In genomic region chr13:32446778-32447465, GRCh38 we compare ENCODE assay signal across 31 cellular contexts. TPM values are rescaled to one million over a fixed set of nuclear protein-coding genes. Genes with fewer than 3 reads are reported as not detected.
DNase-seq lines count a peak whose midpoint lies in the region; ATAC-seq and TF ChIP-seq lines count a peak whose summit lies in the region.
"Had no signal": no experiment of that assay in that cellular context is flagged by ENCODE, and none has a peak within 500 bp of the region (broad histone marks: within the 10 kb centered on the region; RNA-seq: fewer than 3 reads in every experiment).

No MANE protein-coding gene starts in this region.

- H3K9me3 Mint-ChIP-seq in MCF 10A (ENCODE audit: unreplicated experiment) (no peaks in the 10 kb centered on the region), endodermal cell (peaks cover 4% of the 10 kb centered on the region)
- peaks cover 3% of the 10 kb centered on the region for H3K9me3 Mint-ChIP-seq in stimulated activated effector memory CD8-positive, alpha-beta T cell treated with anti-CD3 and anti-CD28 coated beads, Interleukin-12 subunit alpha, Interleukin-12 subunit beta, amount 100 ng/mL, for 72 hours
- H3K9me3 Mint-ChIP-seq: activated B cell treated with CpG ODN at 0.5 μM for 24 hours; activated CD4-positive, alpha-beta memory T cell treated with anti-CD3 and anti-CD28 coated beads, Interleukin-2, amount 10 ng/mL, durations not matched to agents 7 days and 5 days had no signal

- POLR2A ChIA-PET in MCF 10A (lab: Yijun Ruan, JAX): interaction anchor here (0.9 kb wide), 1 partner anchor 14 kb away, joined by 3 read pairs; no protein-coding TSS in a partner anchor

- CTCF ChIA-PET in MCF 10A (lab: Yijun Ruan, JAX): no interaction called here
- CTCF ChIA-PET in mammary epithelial cell (lab: Charles Lee; ENCODE audit: low non-redundant PET): no interaction called here

- H3K27me3 Mint-ChIP-seq in MCF 10A (ENCODE audit: insufficient read depth, unreplicated experiment) (no peaks in the 10 kb centered on the region), endodermal cell (ENCODE audit: insufficient read depth) (peaks cover 9% of the 10 kb centered on the region)
- H3K27me3 Mint-ChIP-seq: activated B cell treated with CpG ODN at 0.5 μM for 24 hours; activated CD4-positive, alpha-beta memory T cell treated with anti-CD3 and anti-CD28 coated beads, Interleukin-2, amount 10 ng/mL, durations not matched to agents 7 days and 5 days had no signal

- H3K4me1 ChIP-seq in mammary epithelial cell (ENCODE audit: insufficient read depth, low read length): no peaks in the 10 kb centered on the region
- H3K4me1 ChIP-seq in endodermal cell (ENCODE audit: control insufficient read depth, insufficient read depth, low read length): peaks cover 6% of the 10 kb centered on the region
- H3K4me1 ChIP-seq: prostate gland, vagina had no signal

- no peak overlapping the region for H2AFZ ChIP-seq in mammary epithelial cell (ENCODE audit: low read depth, low read length)

- H3K4me3 ChIP-seq in mammary epithelial cell (replicated peaks in 1 of 3; ENCODE audit: insufficient read depth in 1 of 3, low read depth in 2 of 3, low read length in 3 of 3) (no peak overlapping the region), endodermal cell (ENCODE audit: low read length) (no peak overlapping the region)
- H3K4me3 ChIP-seq: BLaER1 treated with 17β-estradiol and CSF1 and Interleukin-3, amounts not matched to agents 10 nM and 100 nM; left lung; mucosa of descending colon; prostate gland; vagina had no signal

- H3K79me2 ChIP-seq in mammary epithelial cell (ENCODE audit: insufficient read depth, low read length): no peaks in the 10 kb centered on the region

- no peaks in the 10 kb centered on the region for H3K4me1 Mint-ChIP-seq in MCF 10A (ENCODE audit: insufficient read depth, unreplicated experiment)
- H3K4me1 Mint-ChIP-seq in endodermal cell: peaks cover 22% of the 10 kb centered on the region
- peaks cover 7% of the 10 kb centered on the region for H3K4me1 Mint-ChIP-seq in stimulated activated effector memory CD8-positive, alpha-beta T cell treated with anti-CD3 and anti-CD28 coated beads, Interleukin-12 subunit alpha, Interleukin-12 subunit beta, amount 100 ng/mL, for 72 hours
- H3K4me1 Mint-ChIP-seq: immature natural killer cell had no signal

- no peak overlapping the region for H3K27ac ChIP-seq in mammary epithelial cell (ENCODE audit: insufficient read depth, low read depth, low read length)
- no peak overlapping the region for H3K27ac ChIP-seq in endodermal cell (ENCODE audit: low read depth, low read length)
- H3K27ac ChIP-seq: prostate gland, vagina had no signal

- DNase-seq in MCF 10A (ENCODE audit: unreplicated experiment): no peak
- no peak for DNase-seq in mammary epithelial cell
- peak; percentile 83 for DNase-seq in NOMO-1 treated with DMSO at 0.1 percent for 48 hours (lab: John Stamatoyannopoulos, UW; ENCODE audit: unreplicated experiment)
- no peak for DNase-seq in endodermal cell
- DNase-seq in stimulated activated effector memory CD8-positive, alpha-beta T cell treated with anti-CD3 and anti-CD28 coated beads, Interleukin-12 subunit alpha, Interleukin-12 subunit beta, amount 100 ng/mL, for 72 hours (ENCODE audit: low spot score in 2 of 2): no peak
- no peak for DNase-seq in NCI-H1436 (lab: John Stamatoyannopoulos, UW)
- DNase-seq in HuH-7.5 (ENCODE audit: low spot score): no peak
- DNase-seq in HUDEP-2 (lab: John Stamatoyannopoulos, UW; ENCODE audit: unreplicated experiment in 76 of 76): no peak
- DNase-seq: ACHN; activated B cell treated with CpG ODN at 0.5 μM for 24 hours; activated CD4-positive, alpha-beta memory T cell treated with anti-CD3 and anti-CD28 coated beads, Interleukin-2, amount 10 ng/mL, durations not matched to agents 7 days and 5 days; activated naive CD4-positive, alpha-beta T cell; activated T-cell treated with anti-CD3 and anti-CD28 coated beads, Interleukin-2, amount 50 U/mL, for 1 hour; anterior cingulate cortex; central memory CD4-positive, alpha-beta T cell; DMS153; foreskin fibroblast; immature natural killer cell; left lung; mucosa of descending colon; NCI-H1417 treated with DMSO at 0.1 percent for 48 hours; NCI-H510A; NK-92 treated with Interleukin-12 subunit alpha and Interleukin-12 subunit beta, amount 100 ng/mL, for 24 hours; RPMI8226; substantia nigra; T-helper 9 cell had no signal

- no peak overlapping the region for H3K4me2 ChIP-seq in mammary epithelial cell (ENCODE audit: insufficient read depth, low read depth, low read length)

- no peaks in the 10 kb centered on the region for H3K36me3 ChIP-seq in mammary epithelial cell (ENCODE audit: insufficient read depth, low read length)
- H3K36me3 ChIP-seq in endodermal cell (ENCODE audit: control insufficient read depth, insufficient read depth, low read length): no peaks in the 10 kb centered on the region
- H3K36me3 ChIP-seq: prostate gland, vagina had no signal

- dilution Hi-C loops in mammary epithelial cell (cut with HindIII; ENCODE audit: low sequenced_read_pairs): no loop called here

- H3K36me3 Mint-ChIP-seq in MCF 10A (ENCODE audit: insufficient read depth, unreplicated experiment) (peaks cover 9% of the 10 kb centered on the region), endodermal cell (ENCODE audit: low read depth) (peaks cover 1% of the 10 kb centered on the region)
- H3K36me3 Mint-ChIP-seq in stimulated activated effector memory CD8-positive, alpha-beta T cell treated with anti-CD3 and anti-CD28 coated beads, Interleukin-12 subunit alpha, Interleukin-12 subunit beta, amount 100 ng/mL, for 72 hours: peaks cover 5% of the 10 kb centered on the region

- no peaks in the 10 kb centered on the region for H4K20me1 ChIP-seq in mammary epithelial cell (ENCODE audit: insufficient read depth, low read length)
- H4K20me1 ChIP-seq: BLaER1 treated with 17β-estradiol and CSF1 and Interleukin-3, amounts not matched to agents 10 nM and 100 nM had no signal

- no peak for TF ChIP-seq CTCF in MCF 10A (IDR thresholded peaks at IDR 0.05; ENCODE audit: unreplicated experiment)
- no peak for TF ChIP-seq CTCF in mammary epithelial cell (conservative IDR thresholded peaks at IDR 0.05 in 1 of 2, IDR thresholded peaks at IDR 0.05 in 1 of 2; ENCODE audit: extremely low read depth in 1 of 2, insufficient read depth in 1 of 2, low read depth in 1 of 2, low read length in 2 of 2)
- no peak for TF ChIP-seq CTCF in endodermal cell (conservative IDR thresholded peaks at IDR 0.05)

- in situ Hi-C loops in mammary epithelial cell (cut with MboI; ENCODE audit: low sequenced_read_pairs in 2 of 2): no loop called here

- BruUV-seq in MCF 10A (replicated peaks; lab: Mats Ljungman, UMichigan) (no TSS peak), mammary epithelial cell (replicated peaks; lab: Mats Ljungman, UMichigan) (no TSS peak)

- 97% methylated on average over 2 of the region's 2 CpGs for WGBS in mammary epithelial cell (ENCODE audit: low coverage, missing lambda C conversion rate)
- WGBS in endodermal cell (ENCODE audit: insufficient coverage in 1 of 2, insufficient read length in 1 of 2), 2 experiments: 93% methylated on average over 2 of the region's 2 CpGs

- H3K9ac ChIP-seq in mammary epithelial cell (ENCODE audit: insufficient read depth, low read length): no peak overlapping the region
- no peak overlapping the region for H3K9ac ChIP-seq in endodermal cell (ENCODE audit: extremely low read depth, low read length, poor library complexity, severe bottlenecking)
- H3K9ac ChIP-seq: BLaER1 treated with 17β-estradiol and CSF1 and Interleukin-3, amounts not matched to agents 10 nM and 100 nM had no signal

- H3K4me3 Mint-ChIP-seq in MCF 10A (ENCODE audit: unreplicated experiment) (no peak overlapping the region), endodermal cell (peak overlapping the region; percentile 15)
- H3K4me3 Mint-ChIP-seq in stimulated activated effector memory CD8-positive, alpha-beta T cell treated with anti-CD3 and anti-CD28 coated beads, Interleukin-12 subunit alpha, Interleukin-12 subunit beta, amount 100 ng/mL, for 72 hours: no peak overlapping the region
- H3K4me3 Mint-ChIP-seq: activated B cell treated with CpG ODN at 0.5 μM for 24 hours; activated CD4-positive, alpha-beta memory T cell treated with anti-CD3 and anti-CD28 coated beads, Interleukin-2, amount 10 ng/mL, durations not matched to agents 7 days and 5 days; immature natural killer cell had no signal

- intact Hi-C loops in MCF 10A (cut with micrococcal nuclease) (no loop called here), mammary epithelial cell (cut with micrococcal nuclease) (no loop called here)

- no peak for ATAC-seq in stimulated activated effector memory CD8-positive, alpha-beta T cell treated with anti-CD3 and anti-CD28 coated beads, Interleukin-12 subunit alpha, Interleukin-12 subunit beta, amount 100 ng/mL, for 72 hours
- ATAC-seq: HCT116, left lung, mucosa of descending colon had no signal

- no peaks in the 10 kb centered on the region for H3K9me3 ChIP-seq in mammary epithelial cell (replicated peaks; ENCODE audit: insufficient read depth, low read length)
- H3K9me3 ChIP-seq in endodermal cell (ENCODE audit: control insufficient read depth, low read length): peaks cover 4% of the 10 kb centered on the region
- H3K9me3 ChIP-seq: mucosa of descending colon, prostate gland, vagina had no signal

- H3K27me3 ChIP-seq in mammary epithelial cell (ENCODE audit: insufficient read depth, low read length) (no peaks in the 10 kb centered on the region), endodermal cell (ENCODE audit: control insufficient read depth, insufficient read depth, low read length, poor library complexity, severe bottlenecking) (peaks cover 14% of the 10 kb centered on the region)
- H3K27me3 ChIP-seq: BLaER1 treated with 17β-estradiol and CSF1 and Interleukin-3, amounts not matched to agents 10 nM and 100 nM; left lung; vagina had no signal

- H3K27ac Mint-ChIP-seq in MCF 10A (ENCODE audit: low read depth, unreplicated experiment) (peak overlapping the region; percentile 14), endodermal cell (no peak overlapping the region)
- peak overlapping the region; percentile 78 for H3K27ac Mint-ChIP-seq in stimulated activated effector memory CD8-positive, alpha-beta T cell treated with anti-CD3 and anti-CD28 coated beads, Interleukin-12 subunit alpha, Interleukin-12 subunit beta, amount 100 ng/mL, for 72 hours
- H3K27ac Mint-ChIP-seq: activated B cell treated with CpG ODN at 0.5 μM for 24 hours; activated CD4-positive, alpha-beta memory T cell treated with anti-CD3 and anti-CD28 coated beads, Interleukin-2, amount 10 ng/mL, durations not matched to agents 7 days and 5 days; immature natural killer cell had no signal

RNA-seq across cellular contexts. Expression of gene N4BP2L1, which starts 19.0 kb away (rescaled TPM):
- total RNA-seq in MCF 10A (2022) (1.6 and 1.9 TPM in 2 replicates), mammary epithelial cell (1 to 10 TPM; 1.3 to 3.7 TPM), endodermal cell (10 to 100 TPM in 1 of 2 donors, 1 to 10 TPM in 1; 4.0 to 10.3 TPM)
- 0.25 TPM for polyA plus RNA-seq in mammary epithelial cell
- polyA minus RNA-seq in mammary epithelial cell: not detected
- 4.6 TPM for polyA plus RNA-seq in endodermal cell (2013, experiment 1 of 2)
- polyA plus RNA-seq in endodermal cell (2013, experiment 2 of 2): 3.2 TPM
- total RNA-seq: HT-29 had no signal
